Comparison of ENCODE assay signal across 15 cellular contexts in genomic region chr1:29960906-29961675, GRCh38.
DNase-seq lines count a peak whose midpoint lies in the region; ATAC-seq and TF ChIP-seq lines count a peak whose summit lies in the region.
"Had no signal": no experiment of that assay in that cellular context is flagged by ENCODE, and none has a peak within 500 bp of the region (broad histone marks: within the 10 kb centered on the region; RNA-seq: fewer than 3 reads in every experiment).

No MANE protein-coding gene starts in this region.

- peaks cover 3% of the 10 kb centered on the region; the same call in 1 of the 2 replicates for H3K9me3 Mint-ChIP-seq in WTC11
- no peaks in the 10 kb centered on the region for H3K9me3 Mint-ChIP-seq in osteocyte (ENCODE audit: unreplicated experiment)
- H3K9me3 Mint-ChIP-seq in activated CD4-positive, alpha-beta T cell treated with anti-CD3 and anti-CD28 coated beads, Interleukin-2, amount 10 ng/mL, durations not matched to agents 24 days and 14 days, result no peaks in the 10 kb centered on the region
- H3K9me3 Mint-ChIP-seq: CD8-positive, alpha-beta T cell had no signal

- intact Hi-C loops in activated CD4-positive, alpha-beta T cell treated with anti-CD3 and anti-CD28 coated beads, Interleukin-2, amount 10 ng/mL, durations not matched to agents 24 days and 14 days (cut with micrococcal nuclease), result no loop called here

- ATAC-seq in WTC11, result peak; percentile 65
- ATAC-seq in HG02884 (IDR thresholded peaks at IDR 0.05; ENCODE audit: unreplicated experiment), result no peak
- ATAC-seq: CD8-positive, alpha-beta T cell; HepG2 had no signal

- H3K4me1 Mint-ChIP-seq in WTC11 (peaks cover 15% of the 10 kb centered on the region), osteocyte (ENCODE audit: unreplicated experiment) (no peaks in the 10 kb centered on the region)
- H3K4me1 Mint-ChIP-seq in activated CD4-positive, alpha-beta T cell treated with anti-CD3 and anti-CD28 coated beads, Interleukin-2, amount 10 ng/mL, durations not matched to agents 24 days and 14 days, result no peaks in the 10 kb centered on the region

- H3K27me3 Mint-ChIP-seq in WTC11 (ENCODE audit: low read depth) (peaks cover 1% of the 10 kb centered on the region; the same call in 1 of the 2 replicates), osteocyte (ENCODE audit: unreplicated experiment) (no peaks in the 10 kb centered on the region)
- no peaks in the 10 kb centered on the region for H3K27me3 Mint-ChIP-seq in activated CD4-positive, alpha-beta T cell treated with anti-CD3 and anti-CD28 coated beads, Interleukin-2, amount 10 ng/mL, durations not matched to agents 24 days and 14 days

- no peak overlapping the region for H3K4me3 Mint-ChIP-seq in WTC11
- no peak overlapping the region for H3K4me3 Mint-ChIP-seq in osteocyte (ENCODE audit: unreplicated experiment)
- no peak overlapping the region for H3K4me3 Mint-ChIP-seq in activated CD4-positive, alpha-beta T cell treated with anti-CD3 and anti-CD28 coated beads, Interleukin-2, amount 10 ng/mL, durations not matched to agents 24 days and 14 days
- H3K4me3 Mint-ChIP-seq: CD8-positive, alpha-beta T cell had no signal

- H3K4me3 ChIP-seq in H7 (ENCODE audit: insufficient read depth, low read depth, low read length), result no peak overlapping the region

- H3K36me3 Mint-ChIP-seq in WTC11, result no peaks in the 10 kb centered on the region
- H3K36me3 Mint-ChIP-seq in osteocyte (ENCODE audit: unreplicated experiment), result no peaks in the 10 kb centered on the region
- no peaks in the 10 kb centered on the region for H3K36me3 Mint-ChIP-seq in activated CD4-positive, alpha-beta T cell treated with anti-CD3 and anti-CD28 coated beads, Interleukin-2, amount 10 ng/mL, durations not matched to agents 24 days and 14 days (ENCODE audit: low read depth)
- H3K36me3 Mint-ChIP-seq: CD8-positive, alpha-beta T cell had no signal

- CTCF ChIA-PET in WTC11 (lab: Charles Lee), result no interaction called here

- no peak overlapping the region for H3K27ac Mint-ChIP-seq in WTC11
- no peak overlapping the region for H3K27ac Mint-ChIP-seq in osteocyte (ENCODE audit: unreplicated experiment)
- H3K27ac Mint-ChIP-seq in activated CD4-positive, alpha-beta T cell treated with anti-CD3 and anti-CD28 coated beads, Interleukin-2, amount 10 ng/mL, durations not matched to agents 24 days and 14 days, result no peak overlapping the region
- H3K27ac Mint-ChIP-seq: CD8-positive, alpha-beta T cell had no signal

- DNase-seq in H7 (peak; percentile 84), WTC11 (ENCODE audit: low spot score) (peak; percentile 40), iPS-NIHi7 (ENCODE audit: extremely low spot score) (peak; percentile 55), osteocyte (ENCODE audit: extremely low spot score, unreplicated experiment) (peak; percentile 76), hepatic stellate cell (ENCODE audit: low spot score) (no peak)
- no peak for DNase-seq in activated CD4-positive, alpha-beta T cell treated with anti-CD3 and anti-CD28 coated beads, Interleukin-2, amount 10 ng/mL, durations not matched to agents 24 days and 14 days
- DNase-seq: CD8-positive, alpha-beta T cell; GOT3; Kasumi-1; NCI-H1105 treated with DMSO at 0.1 percent for 48 hours; NCI-H2029; NCI-H226; NCI-H526 treated with DMSO at 0.1 percent for 48 hours had no signal

- no peaks in the 10 kb centered on the region for H3K27me3 ChIP-seq in H7 (ENCODE audit: control insufficient read depth, insufficient read depth, low read length)

- no peaks in the 10 kb centered on the region for H3K36me3 ChIP-seq in H7 (replicated peaks; ENCODE audit: control insufficient read depth, insufficient read depth, low read length)

- POLR2A ChIA-PET in WTC11 (lab: Charles Lee), result no interaction called here

- TF ChIP-seq CTCF in WTC11 (IDR thresholded peaks at IDR 0.05), result no peak
- no peak for TF ChIP-seq CTCF in osteocyte (IDR thresholded peaks at IDR 0.05)

TF ChIP-seq in WTC11, 78 proteins besides CTCF, POLR2A, EP300 and RAD21:
- TF ChIP-seq TEAD4 (CRISPR knock-in tag; IDR thresholded peaks at IDR 0.05) (no peak), ZBTB43 (CRISPR knock-in tag; IDR thresholded peaks at IDR 0.05) (no peak), NR3C1 (CRISPR knock-in tag; conservative IDR thresholded peaks at IDR 0.05; ENCODE audit: low read depth) (no peak), IRF1 (CRISPR knock-in tag; IDR thresholded peaks at IDR 0.05) (no peak), NFYB (CRISPR knock-in tag; conservative IDR thresholded peaks at IDR 0.05; ENCODE audit: low read depth) (no peak), NR2C2 (CRISPR knock-in tag; IDR thresholded peaks at IDR 0.05) (no peak), ZNF317 (CRISPR knock-in tag; IDR thresholded peaks at IDR 0.05; ENCODE audit: borderline replicate concordance, low read depth) (no peak), OVOL2 (CRISPR knock-in tag; IDR thresholded peaks at IDR 0.05; ENCODE audit: borderline replicate concordance) (no peak), ELF4 (CRISPR knock-in tag; IDR thresholded peaks at IDR 0.05; ENCODE audit: low read depth) (no peak), ZNF416 (CRISPR knock-in tag; IDR thresholded peaks at IDR 0.05) (no peak), FOXJ3 (CRISPR knock-in tag; IDR thresholded peaks at IDR 0.05; ENCODE audit: borderline replicate concordance) (no peak), TEAD1 (CRISPR knock-in tag; IDR thresholded peaks at IDR 0.05) (no peak), SP1 (CRISPR knock-in tag; conservative IDR thresholded peaks at IDR 0.05) (no peak), AR (CRISPR knock-in tag; IDR thresholded peaks at IDR 0.05) (no peak), ATF1 (CRISPR knock-in tag; IDR thresholded peaks at IDR 0.05) (no peak), ETV6 (CRISPR knock-in tag; IDR thresholded peaks at IDR 0.05) (no peak), TCF7 (CRISPR knock-in tag; IDR thresholded peaks at IDR 0.05; ENCODE audit: low read depth) (no peak), SMAD4 (CRISPR knock-in tag; IDR thresholded peaks at IDR 0.05) (no peak), JUN (CRISPR knock-in tag; IDR thresholded peaks at IDR 0.05) (no peak)

Comparison
In these comparisons a context has a peak if more than half of its experiments do, and no peak if none do; other contexts are left out.
1. DNase-seq: peak in H7 (single experiment), WTC11 (single experiment), iPS-NIHi7 (single experiment) and osteocyte (single experiment); none in hepatic stellate cell (single experiment) and activated CD4-positive, alpha-beta T cell treated with anti-CD3 and anti-CD28 coated beads, Interleukin-2, amount 10 ng/mL, durations not matched to agents 24 days and 14 days (single experiment).